In the genomic region with DNA sequence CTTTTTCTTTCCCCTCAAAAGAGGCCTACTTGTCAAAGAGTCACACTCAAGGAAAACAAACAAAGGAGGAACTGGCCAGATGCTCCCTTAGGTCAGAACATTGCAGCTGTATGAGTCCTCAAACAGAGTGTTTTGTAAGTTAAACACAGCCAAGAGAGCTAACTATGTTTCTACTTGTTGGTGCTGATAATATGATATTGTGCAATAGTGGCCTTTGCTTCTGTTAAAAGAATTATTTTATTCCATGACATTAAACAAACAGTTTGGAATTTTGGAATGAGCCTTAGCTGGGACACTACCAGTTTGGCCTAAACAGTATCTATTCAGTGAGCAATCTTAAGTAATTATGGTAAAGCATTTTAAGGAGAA, we compare ENCODE assay signal across 13 cellular contexts. TPM values are rescaled to one million over a fixed set of nuclear protein-coding genes. Genes with fewer than 3 reads are reported as not detected.
A peak's percentile ranks its signal among the peaks of the same experiment; 100 is the strongest.
DNase-seq lines count a peak whose midpoint lies in the region; ATAC-seq, FAIRE-seq and TF ChIP-seq lines count a peak whose summit lies in the region.
"Had no signal": no experiment of that assay in that cellular context is flagged by ENCODE, and none has a peak within 500 bp of the region (broad histone marks: within the 10 kb centered on the region; RNA-seq: fewer than 3 reads in every experiment).

No MANE protein-coding gene starts in this region.

- no peak overlapping the region for H3K4me3 ChIP-seq in coronary artery
- no peak overlapping the region for H3K4me3 ChIP-seq in keratinocyte (ENCODE audit: control insufficient read depth in 2 of 3, extremely low read depth in 1 of 3, insufficient read depth in 2 of 3, low read depth in 1 of 3, low read length in 3 of 3)
- no peak overlapping the region for H3K4me3 ChIP-seq in stomach

- H3K9me1 ChIP-seq in keratinocyte (ENCODE audit: control insufficient read depth, extremely low read depth, insufficient read depth, low read length): no peaks in the 10 kb centered on the region

- H3K36me3 ChIP-seq in keratinocyte (ENCODE audit: control insufficient read depth in 2 of 2, extremely low read depth in 1 of 2, insufficient read depth in 2 of 2, low read length in 2 of 2) (no peaks in the 10 kb centered on the region), stomach (no peaks in the 10 kb centered on the region)

- dilution Hi-C loops in keratinocyte (cut with MboI; ENCODE audit: extremely low pct_ligation_motif_present, low sequenced_read_pairs): no loop called here

- H3K27ac ChIP-seq in coronary artery (peak overlapping the region; percentile 69 to 89), keratinocyte (ENCODE audit: control insufficient read depth, insufficient read depth, low read length) (no peak overlapping the region), stomach (peak overlapping the region in 4 of 5 donors; percentile 9 to 63 (median 53))

- ATAC-seq in HG03469 (IDR thresholded peaks at IDR 0.05; ENCODE audit: unreplicated experiment): no peak
- ATAC-seq in HG02885 (IDR thresholded peaks at IDR 0.05; ENCODE audit: poor library complexity, unreplicated experiment): no peak

- H3K27me3 ChIP-seq in keratinocyte (ENCODE audit: control insufficient read depth, extremely low read depth, insufficient read depth, low read length) (no peaks in the 10 kb centered on the region), stomach (no peaks in the 10 kb centered on the region)

- H3K4me2 ChIP-seq in keratinocyte (ENCODE audit: control insufficient read depth, extremely low read depth, insufficient read depth, low read depth, low read length): no peak overlapping the region

- FAIRE-seq in GM12892 (lab: Jason Lieb, UNC) (peak; percentile 33), keratinocyte (lab: Jason Lieb, UNC) (peak; percentile 49)
- FAIRE-seq: D721Med had no signal

- peaks cover 10% of the 10 kb centered on the region for H3K4me1 ChIP-seq in keratinocyte (ENCODE audit: control insufficient read depth, extremely low read depth, insufficient read depth, low read length)
- peaks cover 19 to 32% (median 25%) of the 10 kb centered on the region in 4 donors for H3K4me1 ChIP-seq in stomach

- DNase-seq in GM12892 (ENCODE audit: insufficient read length): no peak
- DNase-seq in coronary artery (ENCODE audit: low spot score): no peak
- DNase-seq in keratinocyte (ENCODE audit: low read depth, low spot score): no peak
- DNase-seq in stomach: peak; percentile 34
- DNase-seq in NCI-H1436 (lab: John Stamatoyannopoulos, UW): no peak
- DNase-seq in AML-193 (lab: John Stamatoyannopoulos, UW): no peak
- DNase-seq: activated T-cell treated with anti-CD3 and anti-CD28 coated beads, Interleukin-2, amount 50 U/mL, for 24 hours; NCI-H748 treated with DMSO at 0.1 percent for 48 hours; T-helper 9 cell had no signal

- no peaks in the 10 kb centered on the region for H3K79me2 ChIP-seq in keratinocyte (ENCODE audit: control insufficient read depth, insufficient read depth, low read length)

- no peak overlapping the region for H3K9ac ChIP-seq in keratinocyte (ENCODE audit: control insufficient read depth, extremely low read depth, insufficient read depth, low read length)

- TF ChIP-seq EP300 in stomach (IDR thresholded peaks at IDR 0.05): no peak

- intact Hi-C loops in stomach (cut with DNase I; ENCODE audit: low total_unique reads): no loop called here

- TF ChIP-seq CTCF in coronary artery (IDR thresholded peaks at IDR 0.05) (no peak), keratinocyte (optimal IDR thresholded peaks at IDR 0.05 in 1 of 3, IDR thresholded peaks at IDR 0.05 in 1 of 3, conservative IDR thresholded peaks at IDR 0.05 in 1 of 3; ENCODE audit: extremely low read depth in 1 of 3, insufficient read depth in 2 of 3, low read length in 3 of 3) (no peak), stomach (IDR thresholded peaks at IDR 0.05) (no peak)

- H2AFZ ChIP-seq in keratinocyte (ENCODE audit: control insufficient read depth, low read length): no peak overlapping the region

- H4K20me1 ChIP-seq in keratinocyte (ENCODE audit: control insufficient read depth, extremely low read depth, insufficient read depth, low read length): no peaks in the 10 kb centered on the region

- no peak for TF ChIP-seq POLR2A in GM12892 (IDR thresholded peaks at IDR 0.05; ENCODE audit: low read depth, low read length)
- no peak for TF ChIP-seq POLR2A in stomach (IDR thresholded peaks at IDR 0.05)

- H3K9me3 ChIP-seq in keratinocyte (ENCODE audit: control insufficient read depth, low read depth, low read length): no peaks in the 10 kb centered on the region
- H3K9me3 ChIP-seq in stomach: no peaks in the 10 kb centered on the region

RNA-seq across cellular contexts. Expression of a gene that starts 56.0 kb away (rescaled TPM):
- polyA plus RNA-seq in GM12892 (2012; ENCODE audit: missing spikeins): not detected
- polyA plus RNA-seq in keratinocyte (not detected in 3 replicates), stomach (not detected)
- polyA plus RNA-seq in keratinocyte (2011; ENCODE audit: low read depth): not detected
- not detected in 2 replicates for polyA plus RNA-seq in keratinocyte (2011; cell fraction: cytosol; rRNA removed)
- not detected in 2 replicates for polyA plus RNA-seq in keratinocyte (2011; cell fraction: nucleus; rRNA removed)
- polyA plus RNA-seq in keratinocyte (2012; ENCODE audit: low replicate concordance): not detected in 2 replicates
- polyA minus RNA-seq in keratinocyte: not detected in 3 replicates
- not detected for polyA minus RNA-seq in keratinocyte (2011; cell fraction: cytosol; rRNA and poly(A)+ RNA removed)
- polyA minus RNA-seq in keratinocyte (2011; cell fraction: nucleus; rRNA and poly(A)+ RNA removed): not detected in 2 replicates
- not detected for total RNA-seq in stomach
- total RNA-seq: posterior vena cava had no signal

RNA-seq across cellular contexts. Expression of a gene that starts 56.6 kb away (rescaled TPM):
- not detected for polyA plus RNA-seq in GM12892 (2012; ENCODE audit: missing spikeins)
- 1.6 to 33.2 TPM (median 7.8 TPM) in 3 replicates for polyA plus RNA-seq in keratinocyte
- polyA plus RNA-seq in keratinocyte (2011; ENCODE audit: low read depth): 2.1 TPM
- 9.0 and 11.3 TPM in 2 replicates for polyA plus RNA-seq in keratinocyte (2011; cell fraction: cytosol; rRNA removed)
- polyA plus RNA-seq in keratinocyte (2011; cell fraction: nucleus; rRNA removed): 10.5 and 12.4 TPM in 2 replicates
- polyA plus RNA-seq in keratinocyte (2012; ENCODE audit: low replicate concordance): 0.93 and 1.3 TPM in 2 replicates
- 0.46 to 9.1 TPM (median 3.3 TPM) in 3 replicates for polyA minus RNA-seq in keratinocyte
- 3.1 TPM for polyA minus RNA-seq in keratinocyte (2011; cell fraction: cytosol; rRNA and poly(A)+ RNA removed)
- 2.4 and 6.1 TPM in 2 replicates for polyA minus RNA-seq in keratinocyte (2011; cell fraction: nucleus; rRNA and poly(A)+ RNA removed)
- total RNA-seq in stomach: 100 to 1,000 TPM in 1 of 5 donors, 10 to 100 TPM in 3, 1 to 10 TPM in 1; 2.9 to 189 (median 25.9) TPM
- polyA plus RNA-seq in stomach: 10 to 100 TPM; 19.5 to 47.5 (median 27.6) TPM
